8 cellular contexts compared by ENCODE assay signal in the genomic region with DNA sequence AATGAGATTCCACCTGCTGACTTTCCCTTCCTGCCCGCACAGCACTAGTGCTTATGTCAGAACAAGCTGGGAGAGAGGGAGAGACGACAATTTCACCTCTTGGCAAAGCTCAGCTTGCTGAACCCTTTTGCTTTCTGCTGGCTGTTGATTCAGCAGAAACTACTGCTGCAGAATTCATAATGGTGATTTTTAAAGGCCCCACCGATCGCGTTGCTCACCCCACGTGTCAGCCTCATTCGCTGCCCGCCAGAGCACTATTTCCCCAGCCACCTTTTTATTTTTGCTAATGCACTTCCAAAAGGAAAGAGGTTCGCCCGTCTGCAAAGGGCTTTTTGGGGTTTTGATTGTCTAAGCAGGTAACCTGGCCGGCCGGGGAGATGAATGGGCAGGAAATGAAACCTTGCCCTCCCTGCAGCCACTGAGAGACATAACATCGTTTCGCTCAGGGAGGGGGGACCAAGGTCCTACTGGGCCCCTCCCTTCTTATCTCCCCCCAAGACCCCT. TPM values are rescaled to one million over a fixed set of nuclear protein-coding genes. Genes with fewer than 3 reads are reported as not detected.
DNase-seq lines count a peak whose midpoint lies in the region; ATAC-seq lines count a peak whose summit lies in the region.

No MANE protein-coding gene starts in this region.

- peaks cover 29% of the 10 kb centered on the region for H3K4me1 ChIP-seq in CD4-positive, CD25-positive, alpha-beta regulatory T cell (ENCODE audit: control insufficient read depth, insufficient read depth, low read length, poor library complexity, severe bottlenecking)
- peaks cover 44% of the 10 kb centered on the region for H3K4me1 ChIP-seq in HUES6 (ENCODE audit: control insufficient read depth, insufficient read depth, low read length)
- peaks cover 4 to 14% of the 10 kb centered on the region in 2 donors for H3K4me1 ChIP-seq in naive thymus-derived CD4-positive, alpha-beta T cell (ENCODE audit: control insufficient read depth in 2 of 2, insufficient read depth in 2 of 2, low read length in 2 of 2)

- ATAC-seq in CD4-positive, CD25-positive, alpha-beta regulatory T cell (ENCODE audit: low read depth in 2 of 2), result no peak
- no peak for ATAC-seq in naive thymus-derived CD4-positive, alpha-beta T cell
- no peak for ATAC-seq in GM18873 (IDR thresholded peaks at IDR 0.05; ENCODE audit: low FRiP score, unreplicated experiment)
- no peak for ATAC-seq in GM21390 (IDR thresholded peaks at IDR 0.05; ENCODE audit: unreplicated experiment)

- H3K27me3 ChIP-seq in CD4-positive, CD25-positive, alpha-beta regulatory T cell (ENCODE audit: control insufficient read depth, insufficient read depth, low read length), result peaks cover 3% of the 10 kb centered on the region
- peaks cover 53% of the 10 kb centered on the region for H3K27me3 ChIP-seq in HUES6 (ENCODE audit: control insufficient read depth, insufficient read depth, low read length)
- H3K27me3 ChIP-seq in naive thymus-derived CD4-positive, alpha-beta T cell (ENCODE audit: control insufficient read depth in 2 of 2, insufficient read depth in 2 of 2, low read length in 2 of 2), result no peaks in the 10 kb centered on the region

- no peaks in the 10 kb centered on the region for H3K36me3 Mint-ChIP-seq in CD4-positive, CD25-positive, alpha-beta regulatory T cell
- no peaks in the 10 kb centered on the region for H3K36me3 Mint-ChIP-seq in naive thymus-derived CD4-positive, alpha-beta T cell

- peak overlapping the region; percentile 84 to 91 (median 91) for H3K4me3 Mint-ChIP-seq in CD4-positive, CD25-positive, alpha-beta regulatory T cell
- H3K4me3 Mint-ChIP-seq in naive thymus-derived CD4-positive, alpha-beta T cell, result peak overlapping the region; percentile 84 to 92 (median 88)

- no peak overlapping the region for H3K27ac Mint-ChIP-seq in CD4-positive, CD25-positive, alpha-beta regulatory T cell
- H3K27ac Mint-ChIP-seq in naive thymus-derived CD4-positive, alpha-beta T cell, result peak overlapping the region in 1 of 9 donors; percentile 26

- H3K4me1 Mint-ChIP-seq in CD4-positive, CD25-positive, alpha-beta regulatory T cell, result peaks cover 2 to 40% (median 19%) of the 10 kb centered on the region in 4 donors
- peaks cover 3 to 20% (median 9%) of the 10 kb centered on the region in 7 donors for H3K4me1 Mint-ChIP-seq in naive thymus-derived CD4-positive, alpha-beta T cell

- H3K9me3 Mint-ChIP-seq in CD4-positive, CD25-positive, alpha-beta regulatory T cell, result peaks cover 0 to 1% (median 0%) of the 10 kb centered on the region in 7 donors
- H3K9me3 Mint-ChIP-seq in naive thymus-derived CD4-positive, alpha-beta T cell, result peaks cover 0 to 4% (median 0%) of the 10 kb centered on the region in 11 donors

- peaks cover 10% of the 10 kb centered on the region for H3K27me3 Mint-ChIP-seq in CD4-positive, CD25-positive, alpha-beta regulatory T cell
- peaks cover 0 to 56% (median 24%) of the 10 kb centered on the region in 5 donors for H3K27me3 Mint-ChIP-seq in naive thymus-derived CD4-positive, alpha-beta T cell

- CTCF ChIA-PET in naive thymus-derived CD4-positive, alpha-beta T cell (lab: Charles Lee), result no interaction called here

- H3K4me3 ChIP-seq in CD4-positive, CD25-positive, alpha-beta regulatory T cell (ENCODE audit: low read depth, low read length), result peak overlapping the region; percentile 84
- H3K4me3 ChIP-seq in HUES6 (ENCODE audit: low read depth, low read length), result peak overlapping the region; percentile 76
- H3K4me3 ChIP-seq in naive thymus-derived CD4-positive, alpha-beta T cell (ENCODE audit: low read length), result peak overlapping the region; percentile 78

- DNase-seq in CD4-positive, CD25-positive, alpha-beta regulatory T cell, result peak in 1 of 3 donors; percentile 9
- peak; percentile 61 for DNase-seq in cerebellar cortex (ENCODE audit: low spot score)
- DNase-seq in naive thymus-derived CD4-positive, alpha-beta T cell, result no peak
- no peak for DNase-seq in H4 (ENCODE audit: low spot score)
- DNase-seq in NCI-H524 treated with DMSO at 0.1 percent for 48 hours (lab: John Stamatoyannopoulos, UW), result no peak

- no peaks in the 10 kb centered on the region for H3K9me3 ChIP-seq in CD4-positive, CD25-positive, alpha-beta regulatory T cell (ENCODE audit: control insufficient read depth in 2 of 2, low read length in 2 of 2)
- no peaks in the 10 kb centered on the region for H3K9me3 ChIP-seq in HUES6 (ENCODE audit: control insufficient read depth, insufficient read depth, low read depth, low read length)
- H3K9me3 ChIP-seq in naive thymus-derived CD4-positive, alpha-beta T cell (ENCODE audit: control insufficient read depth in 2 of 3, low read length in 3 of 3), result no peaks in the 10 kb centered on the region

- no peak overlapping the region for H3K27ac ChIP-seq in CD4-positive, CD25-positive, alpha-beta regulatory T cell (ENCODE audit: insufficient read depth, low read length, poor library complexity, severe bottlenecking)
- no peak overlapping the region for H3K27ac ChIP-seq in HUES6 (ENCODE audit: low read depth, low read length)
- H3K27ac ChIP-seq in naive thymus-derived CD4-positive, alpha-beta T cell (ENCODE audit: low read depth, low read length), result no peak overlapping the region

- no peaks in the 10 kb centered on the region for H3K36me3 ChIP-seq in CD4-positive, CD25-positive, alpha-beta regulatory T cell (ENCODE audit: control insufficient read depth, insufficient read depth, low read length)
- H3K36me3 ChIP-seq in HUES6 (ENCODE audit: control insufficient read depth, insufficient read depth, low read length), result no peaks in the 10 kb centered on the region
- no peaks in the 10 kb centered on the region for H3K36me3 ChIP-seq in naive thymus-derived CD4-positive, alpha-beta T cell (ENCODE audit: control insufficient read depth in 2 of 3, insufficient read depth in 3 of 3, low read length in 3 of 3)

- intact Hi-C loops in naive thymus-derived CD4-positive, alpha-beta T cell (cut with micrococcal nuclease), result loop anchor here in 1 of 2 donors (5.0 kb wide), 1 partner anchor 125 kb away; no protein-coding TSS in a partner anchor

- POLR2A ChIA-PET in naive thymus-derived CD4-positive, alpha-beta T cell (lab: Charles Lee), result no interaction called here

- H3K9ac ChIP-seq in HUES6 (ENCODE audit: low read length), result no peak overlapping the region

RNA-seq across cellular contexts. Expression of gene PPP2R2B, which starts 1.3 kb away (rescaled TPM):
- total RNA-seq in CD4-positive, CD25-positive, alpha-beta regulatory T cell, result 16.7 TPM
- 10 to 100 TPM in 3 of 4 donors, 1 to 10 TPM in 1; 6.1 to 16.1 (median 12.7) TPM for polyA plus RNA-seq in CD4-positive, CD25-positive, alpha-beta regulatory T cell
- 10 to 100 TPM in 1 of 5 experiments, 1 to 10 TPM in 1, under 1 TPM in 3; 0.24 to 14.1 (median 1.00) TPM for total RNA-seq in naive thymus-derived CD4-positive, alpha-beta T cell
- polyA plus RNA-seq in naive thymus-derived CD4-positive, alpha-beta T cell, result under 1 TPM; 0.15 to 0.17 TPM
- 0.62 and 2.1 TPM in 2 replicates for total RNA-seq in H4 (2014; rRNA removed; shearing (Covaris generic))
